In genomic region chr10:21516270-21517131, GRCh38 we compare ENCODE assay signal across 1 cellular context.
TF ChIP-seq lines count a peak whose summit lies in the region.

No MANE protein-coding gene starts in this region.

TF ChIP-seq in HepG2, 621 proteins besides CTCF, POLR2A, EP300 and RAD21 (continued from another document and continues in another):
- TF ChIP-seq ZSCAN9 (CRISPR knock-in tag; IDR thresholded peaks at IDR 0.05; ENCODE audit: borderline replicate concordance) (no peak), NR2F2 (IDR thresholded peaks at IDR 0.05; ENCODE audit: borderline replicate concordance, low read depth) (no peak), MYNN (CRISPR knock-in tag; IDR thresholded peaks at IDR 0.05; ENCODE audit: low read depth) (no peak), SP2 (CRISPR knock-in tag; IDR thresholded peaks at IDR 0.05) (no peak; the same call in 1 of the 2 replicates), MED13 (CRISPR knock-in tag; IDR thresholded peaks at IDR 0.05) (no peak), ZSCAN31 (CRISPR knock-in tag; IDR thresholded peaks at IDR 0.05; ENCODE audit: low read depth) (no peak), HOMEZ (CRISPR knock-in tag; IDR thresholded peaks at IDR 0.05; ENCODE audit: low read depth) (no peak), MIXL1 (CRISPR knock-in tag; IDR thresholded peaks at IDR 0.05) (no peak), ZNF709 (CRISPR knock-in tag; IDR thresholded peaks at IDR 0.05) (0 out of 2 replicates have a peak, but pooled peaks have one; percentile 32), U2AF2 (IDR thresholded peaks at IDR 0.05; ENCODE audit: low read depth, low read length) (no peak), GFI1 (CRISPR knock-in tag; IDR thresholded peaks at IDR 0.05; ENCODE audit: borderline replicate concordance) (no peak; the same call in 1 of the 2 replicates), TCF12 (IDR thresholded peaks at IDR 0.05) (no peak), TCF12 (CRISPR knock-in tag; IDR thresholded peaks at IDR 0.05) (no peak; the same call in none of the 2 replicates), RFX3 (CRISPR knock-in tag; IDR thresholded peaks at IDR 0.05) (no peak), ZNF441 (CRISPR knock-in tag; IDR thresholded peaks at IDR 0.05; ENCODE audit: borderline replicate concordance) (peak; percentile 20; the same call in 1 of the 2 replicates), ZBTB21 (CRISPR knock-in tag; IDR thresholded peaks at IDR 0.05) (no peak), BRCA1 (CRISPR knock-in tag; IDR thresholded peaks at IDR 0.05) (no peak), NR1H2 (CRISPR knock-in tag; IDR thresholded peaks at IDR 0.05; ENCODE audit: borderline replicate concordance, low read depth) (no peak), UBTF (CRISPR knock-in tag; IDR thresholded peaks at IDR 0.05) (peak; percentile 90), ZNF710 (CRISPR knock-in tag; IDR thresholded peaks at IDR 0.05; ENCODE audit: borderline replicate concordance) (peak; percentile 17; the same call in 1 of the 2 replicates), MZF1 (CRISPR knock-in tag; IDR thresholded peaks at IDR 0.05; ENCODE audit: borderline replicate concordance) (no peak), PAF1 (CRISPR knock-in tag; IDR thresholded peaks at IDR 0.05) (no peak), CSRNP2 (CRISPR knock-in tag; conservative IDR thresholded peaks at IDR 0.05; ENCODE audit: low read depth) (no peak), ZMYM4 (CRISPR knock-in tag; IDR thresholded peaks at IDR 0.05) (no peak; the same call in 1 of the 2 replicates), ZNF629 (CRISPR knock-in tag; conservative IDR thresholded peaks at IDR 0.05) (no peak), ZNF362 (CRISPR knock-in tag; IDR thresholded peaks at IDR 0.05; ENCODE audit: borderline replicate concordance) (no peak), MAZ (IDR thresholded peaks at IDR 0.05; ENCODE audit: borderline replicate concordance, low read depth, low read length) (no peak), MAZ (CRISPR knock-in tag; IDR thresholded peaks at IDR 0.05; ENCODE audit: low read depth) (peak; percentile 54; the same call in 1 of the 2 replicates), STAT5B (CRISPR knock-in tag; IDR thresholded peaks at IDR 0.05) (no peak), NFKBIZ (CRISPR knock-in tag; IDR thresholded peaks at IDR 0.05) (no peak), DNMT1 (CRISPR knock-in tag; IDR thresholded peaks at IDR 0.05) (no peak), GATA4 (IDR thresholded peaks at IDR 0.05; ENCODE audit: borderline replicate concordance, low read depth) (no peak), ZNF234 (CRISPR knock-in tag; conservative IDR thresholded peaks at IDR 0.05) (no peak), MNT (IDR thresholded peaks at IDR 0.05) (no peak), ZNF34 (CRISPR knock-in tag; IDR thresholded peaks at IDR 0.05; ENCODE audit: borderline replicate concordance) (peak; percentile 47; the same call in 1 of the 2 replicates), SMAD1 (CRISPR knock-in tag; IDR thresholded peaks at IDR 0.05; ENCODE audit: borderline replicate concordance, low read depth) (0 out of 2 replicates have a peak, but pooled peaks have one; percentile 33), IRF9 (CRISPR knock-in tag; IDR thresholded peaks at IDR 0.05; ENCODE audit: borderline replicate concordance) (no peak), RAD51 (IDR thresholded peaks at IDR 0.05; ENCODE audit: borderline replicate concordance) (no peak), ZNF407 (CRISPR knock-in tag; IDR thresholded peaks at IDR 0.05; ENCODE audit: not compliant biosample characterization) (no peak), RBM22 (optimal IDR thresholded peaks at IDR 0.05; ENCODE audit: low read length) (no peak), TBX3 (IDR thresholded peaks at IDR 0.05; ENCODE audit: borderline replicate concordance) (no peak), ZNF660 (CRISPR knock-in tag; IDR thresholded peaks at IDR 0.05; ENCODE audit: borderline replicate concordance, low read depth) (no peak)
